Comparison of ENCODE assay signal across 24 cellular contexts in genomic region chrX:39301041-39301440, GRCh38.
DNase-seq lines count a peak whose midpoint lies in the region; FAIRE-seq and TF ChIP-seq lines count a peak whose summit lies in the region.
"Had no signal": no experiment of that assay in that cellular context is flagged by ENCODE, and none has a peak within 500 bp of the region (broad histone marks: within the 10 kb centered on the region; RNA-seq: fewer than 3 reads in every experiment).

No MANE protein-coding gene starts in this region.

- H3K4me1 ChIP-seq in hepatocyte (ENCODE audit: insufficient read depth) = no peaks in the 10 kb centered on the region
- H3K4me1 ChIP-seq: parathyroid adenoma, SJSA1, upper lobe of right lung had no signal

- H2AFZ ChIP-seq in hepatocyte = no peak overlapping the region
- H2AFZ ChIP-seq: parathyroid adenoma had no signal

- FAIRE-seq in RCC 7860 (lab: Jason Lieb, UNC) = no peak
- FAIRE-seq: A204.1, H54, islet of Langerhans, TTC549 had no signal

- no peaks in the 10 kb centered on the region for H3K36me3 ChIP-seq in hepatocyte (replicated peaks; ENCODE audit: insufficient read depth, low read depth)
- H3K36me3 ChIP-seq: SJSA1, upper lobe of right lung had no signal

- DNase-seq in NCI-H748 (lab: John Stamatoyannopoulos, UW; ENCODE audit: unreplicated experiment) = peak; percentile 51
- no peak for DNase-seq in NCI-H748 treated with DMSO at 0.1 percent for 48 hours (lab: John Stamatoyannopoulos, UW)
- DNase-seq in NCI-H2029 (lab: John Stamatoyannopoulos, UW) = peak; percentile 86
- peak; percentile 89 for DNase-seq in NCI-H446 treated with DMSO at 0.1 percent for 48 hours (lab: John Stamatoyannopoulos, UW)
- peak; percentile 24 for DNase-seq in myocyte (ENCODE audit: low read depth)
- no peak for DNase-seq in hepatocyte (ENCODE audit: low spot score)
- no peak for DNase-seq in RCC 7860 (ENCODE audit: low spot score)
- no peak for DNase-seq in activated CD4-positive, CD25-positive, alpha-beta regulatory T cell treated with anti-CD3 and anti-CD28 coated beads, Interleukin-2, amount 50 U/mL, for 72 hours
- DNase-seq: activated CD4-positive, alpha-beta T cell treated with anti-CD3 and anti-CD28 coated beads, Interleukin-2, amount 10 ng/mL, durations not matched to agents 24 days and 14 days; activated naive CD8-positive, alpha-beta T cell treated with anti-CD3 and anti-CD28 coated beads for 36 hours; CD8-positive, alpha-beta memory T cell; effector memory CD4-positive, alpha-beta T cell; EL; foreskin melanocyte; NCI-H187; nephron progenitor cell; T-helper 1 cell; upper lobe of right lung had no signal

- H3K79me2 ChIP-seq in hepatocyte = no peaks in the 10 kb centered on the region
- H3K79me2 ChIP-seq: parathyroid adenoma had no signal

- H3K4me3 ChIP-seq in hepatocyte = no peak overlapping the region
- H3K4me3 ChIP-seq: SJSA1, upper lobe of right lung had no signal

- no peak for TF ChIP-seq CTCF in hepatocyte (IDR thresholded peaks at IDR 0.05; ENCODE audit: poor library complexity)

- H3K27ac ChIP-seq in hepatocyte = no peak overlapping the region
- H3K27ac ChIP-seq: parathyroid adenoma, SJSA1, upper lobe of right lung had no signal

- H3K4me2 ChIP-seq in hepatocyte = no peak overlapping the region

- no peaks in the 10 kb centered on the region for H3K27me3 ChIP-seq in hepatocyte
- H3K27me3 ChIP-seq: SJSA1, upper lobe of right lung had no signal

- H4K20me1 ChIP-seq in hepatocyte (ENCODE audit: insufficient read depth, poor library complexity, severe bottlenecking) = no peaks in the 10 kb centered on the region

- 70% methylated on average over 1 of the region's 1 CpG for WGBS in hepatocyte (ENCODE audit: low lambda C conversion rate, missing lambda C conversion rate)

- no peaks in the 10 kb centered on the region for H3K9me3 ChIP-seq in hepatocyte (ENCODE audit: low read depth)
- H3K9me3 ChIP-seq: SJSA1, upper lobe of right lung had no signal

- H3K9me2 ChIP-seq in hepatocyte (replicated peaks; ENCODE audit: insufficient read depth) = no peaks in the 10 kb centered on the region

Comparison
In these comparisons a context has a peak if more than half of its experiments do, and no peak if none do; other contexts are left out.
1. DNase-seq: peak in NCI-H748 (single experiment), NCI-H2029 (single experiment), NCI-H446 treated with DMSO at 0.1 percent for 48 hours (single experiment) and myocyte (single experiment); none in NCI-H748 treated with DMSO at 0.1 percent for 48 hours (single experiment), hepatocyte (single experiment), RCC 7860 (single experiment) and activated CD4-positive, CD25-positive, alpha-beta regulatory T cell treated with anti-CD3 and anti-CD28 coated beads, Interleukin-2, amount 50 U/mL, for 72 hours (single experiment).